18 cellular contexts compared by ENCODE assay signal in the genomic region with DNA sequence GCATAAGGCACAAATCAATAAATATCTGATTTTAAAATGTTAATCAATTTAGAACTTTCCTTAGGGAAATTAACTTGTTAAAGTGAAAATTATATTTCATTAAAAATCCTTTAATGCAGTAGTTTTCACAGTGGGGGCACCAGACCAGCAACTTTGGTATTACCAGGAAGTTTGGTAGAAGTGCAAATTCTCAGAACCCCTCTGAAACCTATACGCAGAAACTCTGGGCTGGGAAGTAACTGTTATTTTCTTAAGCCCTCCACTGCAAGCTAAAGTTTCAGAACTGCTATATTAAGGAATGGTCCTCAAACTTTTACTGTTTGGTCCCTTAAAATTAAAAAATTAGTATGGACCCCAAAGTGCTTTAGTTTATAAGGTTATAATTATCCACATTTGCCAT. TPM values are rescaled to one million over a fixed set of nuclear protein-coding genes. Genes with fewer than 3 reads are reported as not detected.
"Had no signal": no experiment of that assay in that cellular context is flagged by ENCODE, and none has a peak within 500 bp of the region (broad histone marks: within the 10 kb centered on the region; RNA-seq: fewer than 3 reads in every experiment).

No MANE protein-coding gene starts in this region.

- H3K4me1 ChIP-seq: ascending aorta, right lobe of liver, testis, upper lobe of right lung had no signal

- H3K27ac Mint-ChIP-seq: activated B cell treated with CpG ODN at 0.5 μM for 24 hours had no signal

- H3K4me3 Mint-ChIP-seq: activated B cell treated with CpG ODN at 0.5 μM for 24 hours had no signal

- H3K27me3 ChIP-seq: ascending aorta, right lobe of liver, stomach, testis, upper lobe of right lung had no signal

- H3K27me3 Mint-ChIP-seq: activated B cell treated with CpG ODN at 0.5 μM for 24 hours; activated CD4-positive, alpha-beta T cell treated with anti-CD3 and anti-CD28 coated beads, Interleukin-2, amount 10 ng/mL, durations not matched to agents 24 days and 14 days had no signal

- DNase-seq: activated B cell treated with CpG ODN at 0.5 μM for 24 hours; activated CD4-positive, alpha-beta T cell treated with anti-CD3 and anti-CD28 coated beads, Interleukin-2, amount 10 ng/mL, durations not matched to agents 24 days and 14 days; activated effector memory CD4-positive, alpha-beta T cell treated with anti-CD3 and anti-CD28 coated beads, Interleukin-2, amount 50 U/mL, for 16 hours; activated T-cell treated with anti-CD3 and anti-CD28 coated beads, Interleukin-2, amount 50 U/mL, for 48 hours; dermis blood vessel endothelial cell; head of caudate nucleus; mesendoderm; psoas muscle; right lobe of liver; stimulated activated CD4-positive, alpha-beta T cell treated with anti-CD3 and anti-CD28 coated beads, Interleukin-4, amount 100 ng/mL, for 4 hours; stimulated activated CD8-positive, alpha-beta memory T cell treated with anti-CD3 and anti-CD28 coated beads, Interleukin-4, amount 100 ng/mL, for 48 hours; stomach; testis; upper lobe of right lung had no signal

- H3K4me3 ChIP-seq: ascending aorta, psoas muscle, right lobe of liver, smooth muscle cell, stomach, testis, upper lobe of right lung had no signal

- H3K9me3 Mint-ChIP-seq: activated B cell treated with CpG ODN at 0.5 μM for 24 hours had no signal

- H3K36me3 ChIP-seq: right lobe of liver had no signal

- ATAC-seq: psoas muscle, right lobe of liver, SK-N-SH treated with all-trans-retinoic acid at 6 μM for 48 hours, upper lobe of right lung had no signal

- H3K9me3 ChIP-seq: ascending aorta, psoas muscle, right lobe of liver, stomach, testis, upper lobe of right lung had no signal

- H3K27ac ChIP-seq: ascending aorta, epithelial cell of prostate, psoas muscle, right lobe of liver, stomach, testis, upper lobe of right lung had no signal

RNA-seq across cellular contexts. Expression of gene SYCP3, which starts 55.8 kb away (rescaled TPM):
- total RNA-seq: ascending aorta, dermis blood vessel endothelial cell, right lobe of liver had no signal
